25 cellular contexts compared by ENCODE assay signal in genomic region chr17:1875597-1875996, GRCh38. TPM values are rescaled to one million over a fixed set of nuclear protein-coding genes. Genes with fewer than 3 reads are reported as not detected.
DNase-seq lines count a peak whose midpoint lies in the region; ATAC-seq and TF ChIP-seq lines count a peak whose summit lies in the region.
"Had no signal": no experiment of that assay in that cellular context is flagged by ENCODE, and none has a peak within 500 bp of the region (broad histone marks: within the 10 kb centered on the region; RNA-seq: fewer than 3 reads in every experiment).

No MANE protein-coding gene starts in this region.

- peak overlapping the region; percentile 53 for H3K27ac ChIP-seq in psoas muscle
- H3K27ac ChIP-seq: BLaER1 had no signal

- H3K9me3 Mint-ChIP-seq in activated T-cell treated with anti-CD3 and anti-CD28 coated beads, Interleukin-2, amount 50 U/mL, for 72 hours = no peaks in the 10 kb centered on the region
- no peaks in the 10 kb centered on the region for H3K9me3 Mint-ChIP-seq in activated T-cell treated with anti-CD3 and anti-CD28 coated beads, Interleukin-2, amount 50 U/mL, for 4 hours
- no peaks in the 10 kb centered on the region for H3K9me3 Mint-ChIP-seq in activated T-helper 1 cell treated with anti-CD3 and anti-CD28 coated beads, Interleukin-12 subunit alpha, Interleukin-12 subunit beta, Interleukin-2, Interleukin-4 antibody, amounts not matched to agents 30 ng/mL and 10 ng/mL and 1 ng/mL, durations not matched to agents 14 hours and 24 hours and 36 hours
- no peaks in the 10 kb centered on the region for H3K9me3 Mint-ChIP-seq in stimulated activated memory B cell treated with anti-CD40 and anti-IgM and Interleukin-4, amounts not matched to agents 10 μg/mL and 1 μg/mL and 100 μg/mL, for 72 hours
- H3K9me3 Mint-ChIP-seq: CD14-positive monocyte; CD4-positive, alpha-beta memory T cell; CD4-positive, CD25-positive, alpha-beta regulatory T cell; CD8-positive, alpha-beta memory T cell had no signal

- peaks cover 7 to 85% of the 10 kb centered on the region in 2 donors for H3K36me3 ChIP-seq in psoas muscle (ENCODE audit: insufficient read depth in 1 of 2, low read depth in 1 of 2)

- no peak overlapping the region for H3K4me3 ChIP-seq in psoas muscle
- H3K4me3 ChIP-seq: BLaER1, GM12878 had no signal

- H3K4me1 ChIP-seq in psoas muscle = peaks cover 8% of the 10 kb centered on the region
- H3K4me1 ChIP-seq: BE2C had no signal

- H3K4me3 Mint-ChIP-seq in activated T-cell treated with anti-CD3 and anti-CD28 coated beads, Interleukin-2, amount 50 U/mL, for 72 hours = no peak overlapping the region
- no peak overlapping the region for H3K4me3 Mint-ChIP-seq in activated T-cell treated with anti-CD3 and anti-CD28 coated beads, Interleukin-2, amount 50 U/mL, for 4 hours
- no peak overlapping the region for H3K4me3 Mint-ChIP-seq in activated T-helper 1 cell treated with anti-CD3 and anti-CD28 coated beads, Interleukin-12 subunit alpha, Interleukin-12 subunit beta, Interleukin-2, Interleukin-4 antibody, amounts not matched to agents 30 ng/mL and 10 ng/mL and 1 ng/mL, durations not matched to agents 14 hours and 24 hours and 36 hours
- H3K4me3 Mint-ChIP-seq in stimulated activated memory B cell treated with anti-CD40 and anti-IgM and Interleukin-4, amounts not matched to agents 10 μg/mL and 1 μg/mL and 100 μg/mL, for 72 hours = no peak overlapping the region
- H3K4me3 Mint-ChIP-seq: CD14-positive monocyte; CD4-positive, alpha-beta memory T cell; CD4-positive, CD25-positive, alpha-beta regulatory T cell; CD8-positive, alpha-beta memory T cell had no signal

- no peak for DNase-seq in activated T-cell treated with anti-CD3 and anti-CD28 coated beads, Interleukin-2, amount 50 U/mL, for 72 hours
- DNase-seq in activated T-cell treated with anti-CD3 and anti-CD28 coated beads, Interleukin-2, amount 50 U/mL, for 4 hours = no peak
- no peak for DNase-seq in activated T-helper 1 cell treated with anti-CD3 and anti-CD28 coated beads, Interleukin-12 subunit alpha, Interleukin-12 subunit beta, Interleukin-2, Interleukin-4 antibody, amounts not matched to agents 30 ng/mL and 10 ng/mL and 1 ng/mL, durations not matched to agents 14 hours and 24 hours and 36 hours (ENCODE audit: low spot score)
- DNase-seq in psoas muscle = no peak
- DNase-seq in NCI-H1930 (lab: John Stamatoyannopoulos, UW) = no peak
- no peak for DNase-seq in H4 (ENCODE audit: low spot score)
- DNase-seq: 8988T; ACHN; BE2C; C1 segment of cervical spinal cord; CD4-positive, alpha-beta memory T cell; CD4-positive, CD25-positive, alpha-beta regulatory T cell; CD8-positive, alpha-beta memory T cell; COR-L47; DMS 273 treated with DMSO at 0.1 percent for 48 hours; DMS153; DMS53; DMS79; DND-41; EL; GDM1 had no signal

- H3K27me3 Mint-ChIP-seq in activated T-cell treated with anti-CD3 and anti-CD28 coated beads, Interleukin-2, amount 50 U/mL, for 72 hours (ENCODE audit: low read depth) = no peaks in the 10 kb centered on the region
- H3K27me3 Mint-ChIP-seq in activated T-cell treated with anti-CD3 and anti-CD28 coated beads, Interleukin-2, amount 50 U/mL, for 4 hours (ENCODE audit: low read depth) = no peaks in the 10 kb centered on the region
- no peaks in the 10 kb centered on the region for H3K27me3 Mint-ChIP-seq in activated T-helper 1 cell treated with anti-CD3 and anti-CD28 coated beads, Interleukin-12 subunit alpha, Interleukin-12 subunit beta, Interleukin-2, Interleukin-4 antibody, amounts not matched to agents 30 ng/mL and 10 ng/mL and 1 ng/mL, durations not matched to agents 14 hours and 24 hours and 36 hours (ENCODE audit: insufficient read depth)
- H3K27me3 Mint-ChIP-seq in stimulated activated memory B cell treated with anti-CD40 and anti-IgM and Interleukin-4, amounts not matched to agents 10 μg/mL and 1 μg/mL and 100 μg/mL, for 72 hours = no peaks in the 10 kb centered on the region
- H3K27me3 Mint-ChIP-seq: CD4-positive, alpha-beta memory T cell had no signal

- ATAC-seq in activated T-cell treated with anti-CD3 and anti-CD28 coated beads, Interleukin-2, amount 50 U/mL, for 72 hours (replicated peaks in 1 of 2) = no peak
- ATAC-seq in activated T-cell treated with anti-CD3 and anti-CD28 coated beads, Interleukin-2, amount 50 U/mL, for 4 hours = no peak
- peak in 2 of 4 donors; percentile 69 to 80 for ATAC-seq in psoas muscle
- no peak for ATAC-seq in stimulated activated memory B cell treated with anti-CD40 and anti-IgM and Interleukin-4, amounts not matched to agents 10 μg/mL and 1 μg/mL and 100 μg/mL, for 72 hours
- ATAC-seq: GM12878 had no signal

- peaks cover 22 to 53% of the 10 kb centered on the region in 2 donors for H3K36me3 Mint-ChIP-seq in activated T-cell treated with anti-CD3 and anti-CD28 coated beads, Interleukin-2, amount 50 U/mL, for 72 hours (ENCODE audit: insufficient read depth in 2 of 2)
- H3K36me3 Mint-ChIP-seq in activated T-cell treated with anti-CD3 and anti-CD28 coated beads, Interleukin-2, amount 50 U/mL, for 4 hours (ENCODE audit: insufficient read depth) = peaks cover 44% of the 10 kb centered on the region
- peaks cover 64% of the 10 kb centered on the region for H3K36me3 Mint-ChIP-seq in activated T-helper 1 cell treated with anti-CD3 and anti-CD28 coated beads, Interleukin-12 subunit alpha, Interleukin-12 subunit beta, Interleukin-2, Interleukin-4 antibody, amounts not matched to agents 30 ng/mL and 10 ng/mL and 1 ng/mL, durations not matched to agents 14 hours and 24 hours and 36 hours (ENCODE audit: low read depth)
- peaks cover 80% of the 10 kb centered on the region for H3K36me3 Mint-ChIP-seq in stimulated activated memory B cell treated with anti-CD40 and anti-IgM and Interleukin-4, amounts not matched to agents 10 μg/mL and 1 μg/mL and 100 μg/mL, for 72 hours

- no peaks in the 10 kb centered on the region for H3K9me3 ChIP-seq in psoas muscle
- H3K9me3 ChIP-seq: BE2C, BLaER1 had no signal

- intact Hi-C loops in activated T-helper 1 cell treated with anti-CD3 and anti-CD28 coated beads, Interleukin-12 subunit alpha, Interleukin-12 subunit beta, Interleukin-2, Interleukin-4 antibody, amounts not matched to agents 30 ng/mL and 10 ng/mL and 1 ng/mL, durations not matched to agents 14 hours and 24 hours and 36 hours (cut with micrococcal nuclease) = no loop called here
- intact Hi-C loops in psoas muscle (cut with DNase I) = no loop called here

- WGBS in psoas muscle, 3 donors = 35 to 85% (median 48%) methylated on average over 4 of the region's 4 CpGs

- H3K4me1 Mint-ChIP-seq in activated T-cell treated with anti-CD3 and anti-CD28 coated beads, Interleukin-2, amount 50 U/mL, for 72 hours (ENCODE audit: low read depth) = peaks cover 38% of the 10 kb centered on the region
- peaks cover 47% of the 10 kb centered on the region for H3K4me1 Mint-ChIP-seq in activated T-cell treated with anti-CD3 and anti-CD28 coated beads, Interleukin-2, amount 50 U/mL, for 4 hours (ENCODE audit: low read depth)
- H3K4me1 Mint-ChIP-seq in activated T-helper 1 cell treated with anti-CD3 and anti-CD28 coated beads, Interleukin-12 subunit alpha, Interleukin-12 subunit beta, Interleukin-2, Interleukin-4 antibody, amounts not matched to agents 30 ng/mL and 10 ng/mL and 1 ng/mL, durations not matched to agents 14 hours and 24 hours and 36 hours (ENCODE audit: low read depth) = peaks cover 70% of the 10 kb centered on the region
- H3K4me1 Mint-ChIP-seq in stimulated activated memory B cell treated with anti-CD40 and anti-IgM and Interleukin-4, amounts not matched to agents 10 μg/mL and 1 μg/mL and 100 μg/mL, for 72 hours = no peaks in the 10 kb centered on the region
- H3K4me1 Mint-ChIP-seq: CD14-positive monocyte had no signal

- TF ChIP-seq CTCF in psoas muscle (IDR thresholded peaks at IDR 0.05) = no peak

- H3K27me3 ChIP-seq in psoas muscle (ENCODE audit: insufficient read depth in 3 of 3, low read length in 2 of 3) = no peaks in the 10 kb centered on the region
- H3K27me3 ChIP-seq: BE2C, BLaER1 had no signal

- peak overlapping the region; percentile 33 for H3K27ac Mint-ChIP-seq in activated T-cell treated with anti-CD3 and anti-CD28 coated beads, Interleukin-2, amount 50 U/mL, for 72 hours
- H3K27ac Mint-ChIP-seq in activated T-helper 1 cell treated with anti-CD3 and anti-CD28 coated beads, Interleukin-12 subunit alpha, Interleukin-12 subunit beta, Interleukin-2, Interleukin-4 antibody, amounts not matched to agents 30 ng/mL and 10 ng/mL and 1 ng/mL, durations not matched to agents 14 hours and 24 hours and 36 hours = peak overlapping the region; percentile 24
- no peak overlapping the region for H3K27ac Mint-ChIP-seq in stimulated activated memory B cell treated with anti-CD40 and anti-IgM and Interleukin-4, amounts not matched to agents 10 μg/mL and 1 μg/mL and 100 μg/mL, for 72 hours
- H3K27ac Mint-ChIP-seq: CD14-positive monocyte had no signal

RNA-seq across cellular contexts. Expression of gene RPA1, which starts 45.8 kb away (rescaled TPM):
- total RNA-seq in activated T-cell treated with anti-CD3 and anti-CD28 coated beads, Interleukin-2, amount 50 U/mL, for 72 hours = 100 to 1,000 TPM; 178 to 211 TPM
- 100 to 1,000 TPM; 138 to 151 (median 141) TPM for total RNA-seq in activated T-cell treated with anti-CD3 and anti-CD28 coated beads, Interleukin-2, amount 50 U/mL, for 4 hours
- 266 and 269 TPM in 2 replicates for total RNA-seq in activated T-helper 1 cell treated with anti-CD3 and anti-CD28 coated beads, Interleukin-12 subunit alpha, Interleukin-12 subunit beta, Interleukin-2, Interleukin-4 antibody, amounts not matched to agents 30 ng/mL and 10 ng/mL and 1 ng/mL, durations not matched to agents 14 hours and 24 hours and 36 hours
- total RNA-seq in psoas muscle = 10 to 100 TPM; 52.6 to 82.1 (median 75.2) TPM
- 10 to 100 TPM; 22.1 to 49.8 (median 22.7) TPM for polyA plus RNA-seq in psoas muscle
- total RNA-seq in H4 (2014; rRNA removed; shearing (Covaris generic)) = 29.0 and 40.3 TPM in 2 replicates

RNA-seq across cellular contexts. Expression of gene SMYD4, which starts 45.9 kb away (rescaled TPM):
- 10 to 100 TPM; 23.0 to 30.6 TPM for total RNA-seq in activated T-cell treated with anti-CD3 and anti-CD28 coated beads, Interleukin-2, amount 50 U/mL, for 72 hours
- total RNA-seq in activated T-cell treated with anti-CD3 and anti-CD28 coated beads, Interleukin-2, amount 50 U/mL, for 4 hours = 10 to 100 TPM; 14.2 to 15.2 (median 14.8) TPM
- total RNA-seq in activated T-helper 1 cell treated with anti-CD3 and anti-CD28 coated beads, Interleukin-12 subunit alpha, Interleukin-12 subunit beta, Interleukin-2, Interleukin-4 antibody, amounts not matched to agents 30 ng/mL and 10 ng/mL and 1 ng/mL, durations not matched to agents 14 hours and 24 hours and 36 hours = 28.4 and 33.4 TPM in 2 replicates
- 10 to 100 TPM in 2 of 4 donors, 1 to 10 TPM in 2; 8.8 to 18.0 (median 12.7) TPM for total RNA-seq in psoas muscle
- 10 to 100 TPM in 1 of 3 donors, 1 to 10 TPM in 2; 8.0 to 22.4 (median 8.4) TPM for polyA plus RNA-seq in psoas muscle
- 7.9 and 8.5 TPM in 2 replicates for total RNA-seq in H4 (2014; rRNA removed; shearing (Covaris generic))
